25 cellular contexts compared by ENCODE assay signal in genomic region chr3:112417696-112418318, GRCh38.
DNase-seq lines count a peak whose midpoint lies in the region; ATAC-seq and TF ChIP-seq lines count a peak whose summit lies in the region.
"Had no signal": no experiment of that assay in that cellular context is flagged by ENCODE, and none has a peak within 500 bp of the region (broad histone marks: within the 10 kb centered on the region; RNA-seq: fewer than 3 reads in every experiment).

No MANE protein-coding gene starts in this region.

- peak overlapping the region; percentile 98 for H3K27ac ChIP-seq in GM23338 (ENCODE audit: low read depth)
- H3K27ac ChIP-seq in HUES48 (ENCODE audit: low read depth, low read length): peak overlapping the region; percentile 60
- no peak overlapping the region for H3K27ac ChIP-seq in endodermal cell (ENCODE audit: low read depth, low read length)
- H3K27ac ChIP-seq: A549; BLaER1 treated with 17β-estradiol and CSF1 and Interleukin-3, amounts not matched to agents 10 nM and 100 nM; HL-60; PC-9; SJSA1 had no signal

- H3F3A ChIP-seq in GM23338 (replicated peaks; ENCODE audit: low read depth): peaks cover 7% of the 10 kb centered on the region

- H3K4me3 ChIP-seq in GM23338: peak overlapping the region; percentile 44
- peak overlapping the region; percentile 42 for H3K4me3 ChIP-seq in HUES48 (ENCODE audit: low read depth, low read length)
- peak overlapping the region; percentile 60 for H3K4me3 ChIP-seq in endodermal cell (ENCODE audit: low read length)
- H3K4me3 ChIP-seq: A549; BLaER1 treated with 17β-estradiol and CSF1 and Interleukin-3, amounts not matched to agents 10 nM and 100 nM; PC-9; SJSA1 had no signal

- H3K4me3 Mint-ChIP-seq in GM23338 (peak overlapping the region; percentile 67), endodermal cell (peak overlapping the region; percentile 64), memory B cell (no peak overlapping the region)
- no peak overlapping the region for H3K4me3 Mint-ChIP-seq in activated naive CD4-positive, alpha-beta T cell treated with anti-CD3 and anti-CD28 coated beads, Interleukin-2, amount 10 ng/mL, durations not matched to agents 7 days and 5 days
- H3K4me3 Mint-ChIP-seq: CD4-positive, alpha-beta T cell had no signal

- CTCF ChIA-PET in activated naive CD4-positive, alpha-beta T cell treated with anti-CD3 and anti-CD28 coated beads, Interleukin-2, amount 10 ng/mL, durations not matched to agents 7 days and 5 days (lab: Charles Lee): no interaction called here

- peaks cover 5% of the 10 kb centered on the region; the same call in 1 of the 2 replicates for H3K9me2 ChIP-seq in GM23338 (ENCODE audit: insufficient read depth)

- no peak for TF ChIP-seq CTCF in GM23338 (conservative IDR thresholded peaks at IDR 0.05; ENCODE audit: low read depth in 2 of 2)
- TF ChIP-seq CTCF in endodermal cell (conservative IDR thresholded peaks at IDR 0.05): no peak

- H3K36me3 ChIP-seq in GM23338 (ENCODE audit: insufficient read depth) (peaks cover 6% of the 10 kb centered on the region; the same call in 1 of the 2 replicates), HUES48 (ENCODE audit: control insufficient read depth, insufficient read depth, low read length) (peaks cover 21% of the 10 kb centered on the region), endodermal cell (ENCODE audit: control insufficient read depth, insufficient read depth, low read length) (no peaks in the 10 kb centered on the region)
- H3K36me3 ChIP-seq: BLaER1 treated with 17β-estradiol and CSF1 and Interleukin-3, amounts not matched to agents 10 nM and 100 nM; SJSA1 had no signal

- no peak overlapping the region for H2AFZ ChIP-seq in GM23338
- H2AFZ ChIP-seq: PC-9 had no signal

- H3K27ac Mint-ChIP-seq in GM23338 (peak overlapping the region; percentile 88), endodermal cell (peak overlapping the region; percentile 45), memory B cell (peak overlapping the region; percentile 56)
- no peak overlapping the region for H3K27ac Mint-ChIP-seq in activated naive CD4-positive, alpha-beta T cell treated with anti-CD3 and anti-CD28 coated beads, Interleukin-2, amount 10 ng/mL, durations not matched to agents 7 days and 5 days
- H3K27ac Mint-ChIP-seq: CD4-positive, alpha-beta T cell had no signal

- no peaks in the 10 kb centered on the region for H4K20me1 ChIP-seq in GM23338 (replicated peaks; ENCODE audit: insufficient read depth)
- H4K20me1 ChIP-seq: BLaER1 treated with 17β-estradiol and CSF1 and Interleukin-3, amounts not matched to agents 10 nM and 100 nM had no signal

- H3K27me3 Mint-ChIP-seq in GM23338 (ENCODE audit: insufficient read depth, low read depth, poor library complexity) (peaks cover 21% of the 10 kb centered on the region), endodermal cell (ENCODE audit: insufficient read depth) (no peaks in the 10 kb centered on the region), memory B cell (no peaks in the 10 kb centered on the region)
- H3K27me3 Mint-ChIP-seq in activated naive CD4-positive, alpha-beta T cell treated with anti-CD3 and anti-CD28 coated beads, Interleukin-2, amount 10 ng/mL, durations not matched to agents 7 days and 5 days: peaks cover 22% of the 10 kb centered on the region
- H3K27me3 Mint-ChIP-seq: CD4-positive, alpha-beta T cell had no signal

- H3K36me3 Mint-ChIP-seq in GM23338 (ENCODE audit: low read depth): peaks cover 92% of the 10 kb centered on the region
- H3K36me3 Mint-ChIP-seq in endodermal cell (ENCODE audit: low read depth): peaks cover 33% of the 10 kb centered on the region
- H3K36me3 Mint-ChIP-seq in memory B cell: peaks cover 2% of the 10 kb centered on the region
- no peaks in the 10 kb centered on the region for H3K36me3 Mint-ChIP-seq in activated naive CD4-positive, alpha-beta T cell treated with anti-CD3 and anti-CD28 coated beads, Interleukin-2, amount 10 ng/mL, durations not matched to agents 7 days and 5 days

- peaks cover 20% of the 10 kb centered on the region; the same call in 1 of the 2 replicates for H3K4me1 ChIP-seq in GM23338 (ENCODE audit: insufficient read depth)
- peaks cover 15% of the 10 kb centered on the region for H3K4me1 ChIP-seq in HUES48 (ENCODE audit: control insufficient read depth, insufficient read depth, low read length)
- H3K4me1 ChIP-seq in endodermal cell (ENCODE audit: control insufficient read depth, insufficient read depth, low read length): no peaks in the 10 kb centered on the region
- H3K4me1 ChIP-seq: A549, SJSA1 had no signal

- peak overlapping the region; percentile 72 for H3K4me2 ChIP-seq in GM23338
- H3K4me2 ChIP-seq: A549; BLaER1 treated with 17β-estradiol and CSF1 and Interleukin-3, amounts not matched to agents 10 nM and 100 nM; PC-9 had no signal

- H3K9me3 Mint-ChIP-seq in GM23338 (peaks cover 21% of the 10 kb centered on the region), endodermal cell (peaks cover 12% of the 10 kb centered on the region), memory B cell (peaks cover 1% of the 10 kb centered on the region)
- H3K9me3 Mint-ChIP-seq in activated naive CD4-positive, alpha-beta T cell treated with anti-CD3 and anti-CD28 coated beads, Interleukin-2, amount 10 ng/mL, durations not matched to agents 7 days and 5 days: no peaks in the 10 kb centered on the region
- H3K9me3 Mint-ChIP-seq: CD4-positive, alpha-beta T cell had no signal

- peak; percentile 6; the same call in 2 of the 3 replicates for ATAC-seq in GM23338
- no peak for ATAC-seq in memory B cell (ENCODE audit: low read depth)
- ATAC-seq: A549 had no signal

- H3K27me3 ChIP-seq in GM23338 (ENCODE audit: insufficient read depth) (no peaks in the 10 kb centered on the region), HUES48 (ENCODE audit: control insufficient read depth, insufficient read depth, low read length) (no peaks in the 10 kb centered on the region), endodermal cell (ENCODE audit: control insufficient read depth, insufficient read depth, low read length, poor library complexity, severe bottlenecking) (no peaks in the 10 kb centered on the region)
- H3K27me3 ChIP-seq: BLaER1 treated with 17β-estradiol and CSF1 and Interleukin-3, amounts not matched to agents 10 nM and 100 nM; SJSA1 had no signal

- H3K9ac ChIP-seq in HUES48 (ENCODE audit: low read depth, low read length) (peak overlapping the region; percentile 30), endodermal cell (ENCODE audit: extremely low read depth, low read length, poor library complexity, severe bottlenecking) (no peak overlapping the region)
- H3K9ac ChIP-seq: BLaER1 treated with 17β-estradiol and CSF1 and Interleukin-3, amounts not matched to agents 10 nM and 100 nM had no signal

- no peaks in the 10 kb centered on the region for H3K9me3 ChIP-seq in HUES48 (ENCODE audit: control insufficient read depth, insufficient read depth, low read length)
- H3K9me3 ChIP-seq in endodermal cell (ENCODE audit: control insufficient read depth, low read length): no peaks in the 10 kb centered on the region
- H3K9me3 ChIP-seq: A549, SJSA1 had no signal

- H3K79me2 ChIP-seq in GM23338 (replicated peaks; ENCODE audit: insufficient read depth): peaks cover 25% of the 10 kb centered on the region

- H3K4me1 Mint-ChIP-seq in GM23338 (peaks cover 33% of the 10 kb centered on the region), endodermal cell (peaks cover 24% of the 10 kb centered on the region), memory B cell (peaks cover 6% of the 10 kb centered on the region)
- peaks cover 3% of the 10 kb centered on the region for H3K4me1 Mint-ChIP-seq in activated naive CD4-positive, alpha-beta T cell treated with anti-CD3 and anti-CD28 coated beads, Interleukin-2, amount 10 ng/mL, durations not matched to agents 7 days and 5 days

- WGBS in endodermal cell (ENCODE audit: insufficient coverage in 1 of 2, insufficient read length in 1 of 2), 2 experiments: 90 to 95% methylated on average over 2 to 3 of the region's 3 CpGs

- DNase-seq in GM23338 (ENCODE audit: low spot score): no peak
- DNase-seq in endodermal cell: no peak
- DNase-seq in memory B cell (ENCODE audit: low spot score in 2 of 2): no peak
- no peak for DNase-seq in HUDEP-2 (lab: John Stamatoyannopoulos, UW; ENCODE audit: unreplicated experiment in 76 of 76)
- DNase-seq in activated naive CD4-positive, alpha-beta T cell treated with anti-CD3 and anti-CD28 coated beads, Interleukin-2, amount 10 ng/mL, durations not matched to agents 7 days and 5 days: no peak
- DNase-seq in cortex of kidney (lab: John Stamatoyannopoulos, UW): no peak
- DNase-seq: AML-193; CD4-positive, alpha-beta T cell; HCEC 1CT; KBM-7; MV-4-11; NCI-H1105; NCI-H146; NCI-H2029; NCI-H446 treated with DMSO at 0.1 percent for 48 hours; NCI-H526; NCI-H82; NK-92 treated with Interleukin-12 subunit alpha and Interleukin-12 subunit beta, amount 100 ng/mL, for 24 hours; PC-9; Right ventricle myocardium superior had no signal

TF ChIP-seq in GM23338, 12 proteins besides CTCF, POLR2A, EP300 and RAD21:
- TF ChIP-seq POLR2AphosphoS5 (IDR thresholded peaks at IDR 0.05; ENCODE audit: low read depth) (peak; percentile 56), CREB1 (CRISPR knock-in tag; IDR thresholded peaks at IDR 0.05; ENCODE audit: low read depth) (no peak)

Comparison
In these comparisons a context has a peak if more than half of its experiments do, and no peak if none do; other contexts are left out.
1. H3K4me3 Mint-ChIP-seq: peak in GM23338 (single experiment) and endodermal cell (single experiment); none in memory B cell (single experiment) and activated naive CD4-positive, alpha-beta T cell treated with anti-CD3 and anti-CD28 coated beads, Interleukin-2, amount 10 ng/mL, durations not matched to agents 7 days and 5 days (single experiment).
2. Peak in every context shown above with its lines, with median percentiles within 50 percentile points of each other: H3K4me3 ChIP-seq.